ENCODE assay signal across 14 cellular contexts in genomic region chr1:226666714-226667113, GRCh38.
DNase-seq lines count a peak whose midpoint lies in the region; ATAC-seq and TF ChIP-seq lines count a peak whose summit lies in the region.
"Had no signal": no experiment of that assay in that cellular context is flagged by ENCODE, and none has a peak within 500 bp of the region (broad histone marks: within the 10 kb centered on the region; RNA-seq: fewer than 3 reads in every experiment).

No MANE protein-coding gene starts in this region.

- no peak overlapping the region for H2BK5ac ChIP-seq in trophoblast cell (ENCODE audit: low read depth, low read length, poor library complexity)

- H2AFZ ChIP-seq in trophoblast cell (ENCODE audit: insufficient read depth, low read length, poor library complexity), result no peak overlapping the region

- POLR2A ChIA-PET in CD4-positive, alpha-beta T cell (lab: Charles Lee), result interaction anchor here (1.0 to 1.4 kb wide), 2 partner anchors 7 to 8 kb away, joined by 3 to 6 read pairs; no protein-coding TSS in a partner anchor
- POLR2A ChIA-PET in HEK293 (lab: Yijun Ruan, JAX), result no interaction called here
- POLR2A ChIA-PET in naive thymus-derived CD4-positive, alpha-beta T cell (lab: Charles Lee), result no interaction called here

- no peaks in the 10 kb centered on the region for H3K36me3 ChIP-seq in HEK293 (ENCODE audit: control insufficient read depth in 2 of 2, insufficient read depth in 1 of 2, low read length in 2 of 2)
- H3K36me3 ChIP-seq in naive thymus-derived CD4-positive, alpha-beta T cell (ENCODE audit: control insufficient read depth in 2 of 3, insufficient read depth in 3 of 3, low read length in 3 of 3), result peaks cover 0 to 19% (median 0%) of the 10 kb centered on the region in 3 experiments
- H3K36me3 ChIP-seq in trophoblast cell (ENCODE audit: control insufficient read depth in 1 of 2, insufficient read depth in 2 of 2, low read length in 2 of 2), result no peaks in the 10 kb centered on the region

- no peak overlapping the region for H4K12ac ChIP-seq in trophoblast cell (ENCODE audit: low read depth, low read length)

- CTCF ChIA-PET in CD4-positive, alpha-beta T cell (lab: Charles Lee), result no interaction called here
- CTCF ChIA-PET in HEK293 (lab: Yijun Ruan, JAX), result no interaction called here
- CTCF ChIA-PET in naive thymus-derived CD4-positive, alpha-beta T cell (lab: Charles Lee), result interaction anchor here (0.8 kb wide), 1 partner anchor 8 kb away, joined by 3 read pairs; no protein-coding TSS in a partner anchor

- intact Hi-C loops in CD4-positive, alpha-beta T cell (cut with DNase I, micrococcal nuclease), result no loop called here
- intact Hi-C loops in naive thymus-derived CD4-positive, alpha-beta T cell (cut with micrococcal nuclease), result no loop called here
- intact Hi-C loops in left colon (cut with DNase I, micrococcal nuclease), result no loop called here

- no peak overlapping the region for H3K23ac ChIP-seq in trophoblast cell (ENCODE audit: low read length)

- H3K79me2 ChIP-seq in trophoblast cell (ENCODE audit: control insufficient read depth, insufficient read depth, low read length, poor library complexity), result no peaks in the 10 kb centered on the region

- TF ChIP-seq CTCF in CD4-positive, alpha-beta T cell (IDR thresholded peaks at IDR 0.05), result no peak
- TF ChIP-seq CTCF in HEK293 (tag by site-specific recombination; IDR thresholded peaks at IDR 0.05), result no peak

- no peaks in the 10 kb centered on the region for H3K27me3 Mint-ChIP-seq in CD4-positive, alpha-beta T cell
- H3K27me3 Mint-ChIP-seq in activated naive CD8-positive, alpha-beta T cell, result no peaks in the 10 kb centered on the region
- no peaks in the 10 kb centered on the region for H3K27me3 Mint-ChIP-seq in naive thymus-derived CD4-positive, alpha-beta T cell
- H3K27me3 Mint-ChIP-seq: stimulated activated memory B cell treated with anti-CD40 and anti-IgM and Interleukin-4, amounts not matched to agents 10 μg/mL and 1 μg/mL and 100 μg/mL, for 72 hours had no signal

- H3K27ac Mint-ChIP-seq in CD4-positive, alpha-beta T cell, result no peak overlapping the region
- H3K27ac Mint-ChIP-seq in activated naive CD8-positive, alpha-beta T cell, result peak overlapping the region; percentile 97
- peak overlapping the region in 1 of 9 donors; percentile 49 for H3K27ac Mint-ChIP-seq in naive thymus-derived CD4-positive, alpha-beta T cell
- H3K27ac Mint-ChIP-seq: stimulated activated memory B cell treated with anti-CD40 and anti-IgM and Interleukin-4, amounts not matched to agents 10 μg/mL and 1 μg/mL and 100 μg/mL, for 72 hours had no signal

- peaks cover 7% of the 10 kb centered on the region for H3K79me1 ChIP-seq in trophoblast cell (ENCODE audit: low read length)

- H3K36me3 Mint-ChIP-seq in CD4-positive, alpha-beta T cell (ENCODE audit: low read depth), result peaks cover 89% of the 10 kb centered on the region
- peaks cover 9% of the 10 kb centered on the region for H3K36me3 Mint-ChIP-seq in activated naive CD8-positive, alpha-beta T cell
- H3K36me3 Mint-ChIP-seq in naive thymus-derived CD4-positive, alpha-beta T cell, result peaks cover 12 to 25% (median 18%) of the 10 kb centered on the region in 5 donors

- H3K4me1 ChIP-seq in HEK293 (ENCODE audit: control insufficient read depth, insufficient read depth, low read length), result no peaks in the 10 kb centered on the region
- H3K4me1 ChIP-seq in naive thymus-derived CD4-positive, alpha-beta T cell (ENCODE audit: control insufficient read depth in 2 of 2, insufficient read depth in 2 of 2, low read length in 2 of 2), result peaks cover 24 to 74% of the 10 kb centered on the region in 2 donors
- H3K4me1 ChIP-seq in trophoblast cell (ENCODE audit: control insufficient read depth in 1 of 2, insufficient read depth in 2 of 2, low read length in 2 of 2), result peaks cover 26 to 27% of the 10 kb centered on the region in 2 experiments

- no peak for ATAC-seq in CD4-positive, alpha-beta T cell (ENCODE audit: poor library complexity)
- no peak for ATAC-seq in naive thymus-derived CD4-positive, alpha-beta T cell
- no peak for ATAC-seq in left colon
- ATAC-seq: stimulated activated memory B cell treated with anti-CD40 and anti-IgM and Interleukin-4, amounts not matched to agents 10 μg/mL and 1 μg/mL and 100 μg/mL, for 72 hours had no signal

- H3K9ac ChIP-seq in trophoblast cell (ENCODE audit: low read length), result no peak overlapping the region

- H3K4me3 Mint-ChIP-seq in CD4-positive, alpha-beta T cell, result peak overlapping the region; percentile 70
- H3K4me3 Mint-ChIP-seq in activated naive CD8-positive, alpha-beta T cell, result peak overlapping the region; percentile 40
- peak overlapping the region in 8 of 10 donors; percentile 35 to 81 (median 62) for H3K4me3 Mint-ChIP-seq in naive thymus-derived CD4-positive, alpha-beta T cell

- no peaks in the 10 kb centered on the region for H3K9me3 ChIP-seq in CD4-positive, alpha-beta T cell (ENCODE audit: control insufficient read depth, low read length)
- H3K9me3 ChIP-seq in HEK293 (ENCODE audit: control insufficient read depth, insufficient read depth, low read depth, low read length) (no peaks in the 10 kb centered on the region), trophoblast cell (ENCODE audit: insufficient read depth, low read depth, low read length) (no peaks in the 10 kb centered on the region)
- no peaks in the 10 kb centered on the region for H3K9me3 ChIP-seq in naive thymus-derived CD4-positive, alpha-beta T cell (ENCODE audit: control insufficient read depth in 2 of 3, low read length in 3 of 3)

- H2AK5ac ChIP-seq in trophoblast cell (ENCODE audit: low read length), result no peak overlapping the region

- no peak overlapping the region for H4K8ac ChIP-seq in trophoblast cell (ENCODE audit: low read depth, low read length)

- no peak overlapping the region for H4K91ac ChIP-seq in trophoblast cell (ENCODE audit: low read depth, low read length)

- H2BK12ac ChIP-seq in trophoblast cell (ENCODE audit: low read length), result no peak overlapping the region

- H3K27me3 ChIP-seq in CD4-positive, alpha-beta T cell (ENCODE audit: control insufficient read depth, insufficient read depth, low read length), result no peaks in the 10 kb centered on the region
- H3K27me3 ChIP-seq in naive thymus-derived CD4-positive, alpha-beta T cell (ENCODE audit: control insufficient read depth in 2 of 2, insufficient read depth in 2 of 2, low read length in 2 of 2), result no peaks in the 10 kb centered on the region
- H3K27me3 ChIP-seq in trophoblast cell (ENCODE audit: insufficient read depth, low read length), result no peaks in the 10 kb centered on the region
- H3K27me3 ChIP-seq: dorsolateral prefrontal cortex had no signal

- H3K4me1 Mint-ChIP-seq in CD4-positive, alpha-beta T cell (ENCODE audit: low read depth), result peaks cover 22% of the 10 kb centered on the region
- peaks cover 91% of the 10 kb centered on the region for H3K4me1 Mint-ChIP-seq in activated naive CD8-positive, alpha-beta T cell (ENCODE audit: low read depth)
- peaks cover 17 to 84% (median 22%) of the 10 kb centered on the region in 7 donors for H3K4me1 Mint-ChIP-seq in naive thymus-derived CD4-positive, alpha-beta T cell

- peak overlapping the region; percentile 19 for H3K27ac ChIP-seq in CD4-positive, alpha-beta T cell (ENCODE audit: low read depth, low read length)
- H3K27ac ChIP-seq in HEK293 (ENCODE audit: extremely low read depth, low read depth, low read length), result no peak overlapping the region
- H3K27ac ChIP-seq in naive thymus-derived CD4-positive, alpha-beta T cell (ENCODE audit: low read depth, low read length), result no peak overlapping the region
- H3K27ac ChIP-seq in trophoblast cell (ENCODE audit: low read depth, low read length), result no peak overlapping the region
- H3K27ac ChIP-seq: C4-2B had no signal

- H3K4me3 ChIP-seq in HEK293 (ENCODE audit: low read depth, low read length), result no peak overlapping the region
- no peak overlapping the region for H3K4me3 ChIP-seq in naive thymus-derived CD4-positive, alpha-beta T cell (ENCODE audit: low read length)
- H3K4me3 ChIP-seq in trophoblast cell (ENCODE audit: low read depth, low read length), result no peak overlapping the region

- H3K9me3 Mint-ChIP-seq in CD4-positive, alpha-beta T cell, result no peaks in the 10 kb centered on the region
- H3K9me3 Mint-ChIP-seq in activated naive CD8-positive, alpha-beta T cell (ENCODE audit: low read depth), result no peaks in the 10 kb centered on the region
- no peaks in the 10 kb centered on the region for H3K9me3 Mint-ChIP-seq in naive thymus-derived CD4-positive, alpha-beta T cell
- H3K9me3 Mint-ChIP-seq: stimulated activated memory B cell treated with anti-CD40 and anti-IgM and Interleukin-4, amounts not matched to agents 10 μg/mL and 1 μg/mL and 100 μg/mL, for 72 hours had no signal

- DNase-seq in CD4-positive, alpha-beta T cell, result no peak
- no peak for DNase-seq in naive thymus-derived CD4-positive, alpha-beta T cell
- no peak for DNase-seq in trophoblast cell
- DNase-seq in stimulated activated CD4-positive, alpha-beta T cell treated with anti-CD3 and anti-CD28 coated beads, Interleukin-2, amount 100 ng/mL, for 48 hours, result no peak
- DNase-seq in left colon, result no peak
- DNase-seq: midbrain; NCI-H2081; Right ventricle myocardium superior; stimulated activated CD4-positive, alpha-beta T cell treated with anti-CD3 and anti-CD28 coated beads, Interleukin-4, amount 100 ng/mL, for 1 hour had no signal

- no peak overlapping the region for H2BK120ac ChIP-seq in trophoblast cell (ENCODE audit: insufficient read depth, low read length, poor library complexity)

- WGBS in trophoblast cell (ENCODE audit: extremely low coverage, insufficient coverage, insufficient read length), result no CpG with 5 or more reads among the region's 4 CpGs

- no peak overlapping the region for H3K4ac ChIP-seq in trophoblast cell (ENCODE audit: low read depth, low read length)

- no peak overlapping the region for H3K14ac ChIP-seq in trophoblast cell (ENCODE audit: low read length)

- no peak overlapping the region for H3K4me2 ChIP-seq in trophoblast cell (ENCODE audit: low read length)

- H3K18ac ChIP-seq in trophoblast cell (ENCODE audit: low read length), result no peak overlapping the region

TF ChIP-seq in HEK293, 187 proteins besides CTCF, POLR2A, EP300 and RAD21:
- TF ChIP-seq ZNF433 (tag by site-specific recombination; IDR thresholded peaks at IDR 0.05; ENCODE audit: low read depth) (no peak), ZNF211 (tag by site-specific recombination; IDR thresholded peaks at IDR 0.05; ENCODE audit: low read depth) (no peak), ZNF350 (tag by site-specific recombination; IDR thresholded peaks at IDR 0.05) (no peak), BCL11A (tag by site-specific recombination; IDR thresholded peaks at IDR 0.05; ENCODE audit: low read depth) (no peak), ZBTB17 (tag by site-specific recombination; IDR thresholded peaks at IDR 0.05) (0 out of 2 replicates have a peak, but pooled peaks have one; percentile 33), ZEB2 (tag by site-specific recombination; IDR thresholded peaks at IDR 0.05) (no peak), ZNF843 (tag by site-specific recombination; IDR thresholded peaks at IDR 0.05) (no peak), ZNF596 (tag by site-specific recombination; IDR thresholded peaks at IDR 0.05) (no peak)
